1 cellular context compared by ENCODE assay signal in genomic region chr11:47233989-47234668, GRCh38.
TF ChIP-seq lines count a peak whose summit lies in the region.

No MANE protein-coding gene starts in this region.

TF ChIP-seq in K562, 482 proteins besides CTCF, POLR2A, EP300 and RAD21:
- 0 out of 2 replicates have a peak, but pooled peaks have one; percentile 17 for TF ChIP-seq RB1 (IDR thresholded peaks at IDR 0.05; ENCODE audit: low read depth)
- TF ChIP-seq NR2F6 (CRISPR knock-in tag; IDR thresholded peaks at IDR 0.05), result no peak
- TF ChIP-seq CHD4 (IDR thresholded peaks at IDR 0.05; ENCODE audit: insufficient read depth, insufficient replicate concordance, low read depth, low read length, poor library complexity, severe bottlenecking), result no peak
- 0 out of 2 replicates have a peak, but pooled peaks have one; percentile 35 for TF ChIP-seq DEAF1 (CRISPR knock-in tag; IDR thresholded peaks at IDR 0.05)
- TF ChIP-seq SMC3 (conservative IDR thresholded peaks at IDR 0.05; ENCODE audit: insufficient read depth, low read depth, low read length), result 0 out of 2 replicates have a peak, but pooled peaks have one; percentile 26
- no peak for TF ChIP-seq ARID1B (IDR thresholded peaks at IDR 0.05)
- TF ChIP-seq SIN3B (IDR thresholded peaks at IDR 0.05; ENCODE audit: low read depth), result no peak
- TF ChIP-seq ZNF174 (CRISPR knock-in tag; IDR thresholded peaks at IDR 0.05), result no peak
- TF ChIP-seq FOXK1 (CRISPR knock-in tag; IDR thresholded peaks at IDR 0.05; ENCODE audit: borderline replicate concordance), result no peak
